In the genomic region with DNA sequence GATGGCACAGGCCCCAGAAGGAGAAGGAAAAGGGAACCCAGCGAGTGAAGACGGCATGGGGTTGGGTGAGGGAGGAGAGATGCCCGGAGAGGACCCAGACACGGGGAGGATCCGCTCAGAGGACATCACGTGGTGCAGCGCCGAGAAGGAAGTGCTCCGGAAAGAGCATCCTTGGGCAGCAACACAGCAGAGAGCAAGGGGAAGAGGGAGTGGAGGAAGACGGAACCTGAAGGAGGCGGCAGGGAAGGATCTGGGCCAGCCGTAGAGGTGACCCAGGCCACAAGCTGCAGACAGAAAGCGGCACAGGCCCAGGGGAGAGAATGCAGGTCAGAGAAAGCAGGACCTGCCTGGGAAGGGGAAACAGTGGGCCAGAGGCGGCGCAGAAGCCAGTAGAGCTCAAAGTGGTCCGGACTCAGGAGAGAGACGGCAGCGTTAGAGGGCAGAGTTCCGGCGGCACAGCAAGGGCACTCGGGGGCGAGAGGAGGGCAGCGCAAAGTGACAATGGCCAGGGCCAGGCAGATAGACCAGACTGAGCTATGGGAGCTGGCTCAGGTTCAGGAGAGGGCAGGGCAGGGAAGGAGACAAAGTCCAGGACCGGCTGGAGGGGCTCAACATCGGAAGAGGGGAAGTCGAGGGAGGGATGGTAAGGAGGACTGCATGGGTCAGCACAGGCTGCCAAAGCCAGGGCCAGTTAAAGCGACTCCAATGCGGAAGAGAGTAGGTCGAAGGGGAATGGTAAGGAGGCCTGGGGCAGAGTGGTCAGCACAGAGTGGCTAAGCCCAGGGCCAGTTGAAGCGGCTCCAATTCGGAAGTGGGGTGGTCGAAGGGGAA, we compare ENCODE assay signal across 8 cellular contexts. TPM values are rescaled to one million over a fixed set of nuclear protein-coding genes. Genes with fewer than 3 reads are reported as not detected.
A peak's percentile ranks its signal among the peaks of the same experiment; 100 is the strongest.
DNase-seq lines count a peak whose midpoint lies in the region; ATAC-seq and TF ChIP-seq lines count a peak whose summit lies in the region.

No MANE protein-coding gene starts in this region.

- in situ Hi-C loops in HAP-1 (cut with MboI; ENCODE audit: low sequenced_read_pairs) = no loop called here

- no peaks in the 10 kb centered on the region for H3K9me3 ChIP-seq in CD4-positive, CD25-positive, alpha-beta regulatory T cell (ENCODE audit: control insufficient read depth in 2 of 2, low read length in 2 of 2)
- H3K9me3 ChIP-seq in HAP-1 (no peaks in the 10 kb centered on the region), SK-N-SH (no peaks in the 10 kb centered on the region), left ventricle myocardium inferior (replicated peaks) (no peaks in the 10 kb centered on the region)

- peaks cover 5% of the 10 kb centered on the region for H3F3A ChIP-seq in SK-N-SH (replicated peaks; ENCODE audit: insufficient read depth)

- TF ChIP-seq RAD21 in SK-N-SH (IDR thresholded peaks at IDR 0.05; ENCODE audit: low read length) = no peak

- H3K9me3 Mint-ChIP-seq in CD4-positive, CD25-positive, alpha-beta regulatory T cell = peaks cover 0 to 1% (median 0%) of the 10 kb centered on the region in 7 donors

- no peak for ATAC-seq in CD4-positive, CD25-positive, alpha-beta regulatory T cell (ENCODE audit: low read depth in 2 of 2)
- no peak for ATAC-seq in HG03045 (IDR thresholded peaks at IDR 0.05; ENCODE audit: unreplicated experiment)

- H3K79me2 ChIP-seq in SK-N-SH (ENCODE audit: insufficient read depth) = peaks cover 53% of the 10 kb centered on the region

- WGBS in SK-N-SH (ENCODE audit: low lambda C conversion rate) = 4% methylated on average over 32 of the region's 32 CpGs

- intact Hi-C loops in left ventricle myocardium inferior (cut with micrococcal nuclease) = no loop called here

- POLR2A ChIA-PET in SK-N-SH (lab: Yijun Ruan, JAX) = no interaction called here

- H3K4me2 ChIP-seq in SK-N-SH = peak overlapping the region; percentile 96

- H3K27ac ChIP-seq in CD4-positive, CD25-positive, alpha-beta regulatory T cell (ENCODE audit: insufficient read depth, low read length, poor library complexity, severe bottlenecking) = peak overlapping the region; percentile 71
- peak overlapping the region; percentile 72 to 76; a peak in 3 of 4 replicates for H3K27ac ChIP-seq in SK-N-SH (ENCODE audit: low read depth in 2 of 2, low read length in 1 of 2)
- H3K27ac ChIP-seq in angular gyrus (ENCODE audit: low read depth, low read length) = peak overlapping the region; percentile 61
- H3K27ac ChIP-seq in left ventricle myocardium inferior (replicated peaks) = peak overlapping the region; percentile 95

- H4K20me1 ChIP-seq in SK-N-SH (ENCODE audit: insufficient read depth) = peaks cover 50% of the 10 kb centered on the region

- H3K4me3 Mint-ChIP-seq in CD4-positive, CD25-positive, alpha-beta regulatory T cell = peak overlapping the region; percentile 96 to 100 (median 98)

- no peaks in the 10 kb centered on the region for H3K27me3 ChIP-seq in CD4-positive, CD25-positive, alpha-beta regulatory T cell (ENCODE audit: control insufficient read depth, insufficient read depth, low read length)
- H3K27me3 ChIP-seq in HAP-1 (ENCODE audit: low read depth) (no peaks in the 10 kb centered on the region), SK-N-SH (ENCODE audit: insufficient read depth) (no peaks in the 10 kb centered on the region), left ventricle myocardium inferior (ENCODE audit: low read depth) (no peaks in the 10 kb centered on the region)

- TF ChIP-seq EP300 in SK-N-SH (IDR thresholded peaks at IDR 0.05; ENCODE audit: borderline replicate concordance in 1 of 2, low read depth in 1 of 2, low read length in 1 of 2) = no peak

- H3K27ac Mint-ChIP-seq in CD4-positive, CD25-positive, alpha-beta regulatory T cell = peak overlapping the region; percentile 98 to 99 (median 99)

- H3K9me2 ChIP-seq in SK-N-SH = no peaks in the 10 kb centered on the region

- peaks cover 37% of the 10 kb centered on the region for H3K4me1 ChIP-seq in CD4-positive, CD25-positive, alpha-beta regulatory T cell (ENCODE audit: control insufficient read depth, insufficient read depth, low read length, poor library complexity, severe bottlenecking)
- peaks cover 6% of the 10 kb centered on the region for H3K4me1 ChIP-seq in HAP-1
- H3K4me1 ChIP-seq in SK-N-SH (ENCODE audit: control insufficient read depth in 1 of 2, insufficient read depth in 2 of 2, low read depth in 1 of 2, low read length in 1 of 2) = peaks cover 9 to 27% of the 10 kb centered on the region in 2 experiments; a peak in 3 of 4 replicates
- H3K4me1 ChIP-seq in left ventricle myocardium inferior = peaks cover 68% of the 10 kb centered on the region

- peaks cover 10% of the 10 kb centered on the region for H3K27me3 Mint-ChIP-seq in CD4-positive, CD25-positive, alpha-beta regulatory T cell

- peak overlapping the region; percentile 92 for H3K9ac ChIP-seq in SK-N-SH

- TF ChIP-seq CTCF in SK-N-SH (IDR thresholded peaks at IDR 0.05) (no peak), left ventricle myocardium inferior (IDR thresholded peaks at IDR 0.05; ENCODE audit: borderline replicate concordance) (no peak)

- no peak overlapping the region for H2AFZ ChIP-seq in SK-N-SH (ENCODE audit: low read depth)

- H3K36me3 Mint-ChIP-seq in CD4-positive, CD25-positive, alpha-beta regulatory T cell = peaks cover 1% of the 10 kb centered on the region

- H3K4me1 Mint-ChIP-seq in CD4-positive, CD25-positive, alpha-beta regulatory T cell = peaks cover 9 to 48% (median 26%) of the 10 kb centered on the region in 4 donors

- CTCF ChIA-PET in SK-N-SH (lab: Yijun Ruan, JAX) = interaction anchor here (0.7 to 6.2 kb wide), 4 partner anchors 19 to 44 kb away, joined by 4 to 38 read pairs (median 8); no protein-coding TSS in a partner anchor

- peak overlapping the region; percentile 76 for H3K4me3 ChIP-seq in CD4-positive, CD25-positive, alpha-beta regulatory T cell (ENCODE audit: low read depth, low read length)
- H3K4me3 ChIP-seq in HAP-1 (peak overlapping the region; percentile 69), SK-N-SH (ENCODE audit: low read depth in 2 of 2, low read length in 1 of 2) (peak overlapping the region; percentile 67 to 87), left ventricle myocardium inferior (peak overlapping the region; percentile 98)

- peaks cover 10% of the 10 kb centered on the region for H3K36me3 ChIP-seq in CD4-positive, CD25-positive, alpha-beta regulatory T cell (ENCODE audit: control insufficient read depth, insufficient read depth, low read length)
- H3K36me3 ChIP-seq in HAP-1 (replicated peaks) (no peaks in the 10 kb centered on the region), SK-N-SH (replicated peaks in 1 of 2; ENCODE audit: control insufficient read depth in 1 of 2, insufficient read depth in 2 of 2, low read length in 1 of 2) (peaks cover 0 to 7% of the 10 kb centered on the region in 2 experiments), left ventricle myocardium inferior (peaks cover 9% of the 10 kb centered on the region)

- peak; percentile 41 to 73 (median 41) for DNase-seq in CD4-positive, CD25-positive, alpha-beta regulatory T cell
- peak; percentile 48 to 69 for DNase-seq in HAP-1 (ENCODE audit: low spot score in 2 of 2)
- DNase-seq in SK-N-SH = peak; percentile 86
- peak; percentile 74 for DNase-seq in left ventricle myocardium inferior
- DNase-seq in pons (ENCODE audit: low spot score) = peak; percentile 74
- DNase-seq in NCI-H2107 treated with DMSO at 0.1 percent for 48 hours (lab: John Stamatoyannopoulos, UW; ENCODE audit: unreplicated experiment) = no peak

TF ChIP-seq in SK-N-SH, 30 proteins besides CTCF, POLR2A, EP300 and RAD21 (continues in another document):
- TF ChIP-seq SMC3 (IDR thresholded peaks at IDR 0.05; ENCODE audit: low read depth, low read length) = no peak
- peak; percentile 36; the same call in 1 of the 2 replicates for TF ChIP-seq ELF1 (IDR thresholded peaks at IDR 0.05)
- peak; percentile 48 for TF ChIP-seq MAX (IDR thresholded peaks at IDR 0.05; ENCODE audit: low read depth)

RNA-seq across cellular contexts. Expression of gene PPP1R12C, which starts 1.0 kb away (rescaled TPM):
- 191 TPM for total RNA-seq in CD4-positive, CD25-positive, alpha-beta regulatory T cell
- 1 to 10 TPM; 2.2 to 5.9 (median 3.8) TPM for polyA plus RNA-seq in CD4-positive, CD25-positive, alpha-beta regulatory T cell
- polyA plus RNA-seq in SK-N-SH (2012; rRNA removed) = 83.9 and 87.3 TPM in 2 replicates
- polyA plus RNA-seq in SK-N-SH (2012; cell fraction: cytosol; rRNA removed) = 20.3 and 29.1 TPM in 2 replicates
- 571 and 748 TPM in 2 replicates for polyA plus RNA-seq in SK-N-SH (2012; cell fraction: nucleus; rRNA removed)
- 228 TPM for total RNA-seq in left ventricle myocardium inferior

RNA-seq across cellular contexts. Expression of gene TNNT1, which starts 32.6 kb away (rescaled TPM):
- total RNA-seq in CD4-positive, CD25-positive, alpha-beta regulatory T cell = not detected
- not detected for polyA plus RNA-seq in CD4-positive, CD25-positive, alpha-beta regulatory T cell
- polyA plus RNA-seq in SK-N-SH (2012; rRNA removed) = 27.1 and 39.5 TPM in 2 replicates
- polyA plus RNA-seq in SK-N-SH (2012; cell fraction: cytosol; rRNA removed) = 30.8 and 37.4 TPM in 2 replicates
- polyA plus RNA-seq in SK-N-SH (2012; cell fraction: nucleus; rRNA removed) = 9.5 and 13.7 TPM in 2 replicates
- 140 TPM for total RNA-seq in left ventricle myocardium inferior

RNA-seq across cellular contexts. Expression of gene EPS8L1, which starts 40.8 kb away (rescaled TPM):
- total RNA-seq in CD4-positive, CD25-positive, alpha-beta regulatory T cell = 4.4 TPM
- 1 to 10 TPM in 3 of 4 donors, under 1 TPM in 1; 0.41 to 4.0 (median 1.3) TPM for polyA plus RNA-seq in CD4-positive, CD25-positive, alpha-beta regulatory T cell
- polyA plus RNA-seq in SK-N-SH (2012; rRNA removed) = 9.6 and 12.9 TPM in 2 replicates
- polyA plus RNA-seq in SK-N-SH (2012; cell fraction: cytosol; rRNA removed) = 6.7 and 7.5 TPM in 2 replicates
- 32.4 and 60.9 TPM in 2 replicates for polyA plus RNA-seq in SK-N-SH (2012; cell fraction: nucleus; rRNA removed)
- 0.88 TPM for total RNA-seq in left ventricle myocardium inferior

RNA-seq across cellular contexts. Expression of gene TNNI3, which starts 41.1 kb away (rescaled TPM):
- not detected for total RNA-seq in CD4-positive, CD25-positive, alpha-beta regulatory T cell
- polyA plus RNA-seq in CD4-positive, CD25-positive, alpha-beta regulatory T cell = not detected
- 9.1 and 11.4 TPM in 2 replicates for polyA plus RNA-seq in SK-N-SH (2012; rRNA removed)
- 8.5 and 9.3 TPM in 2 replicates for polyA plus RNA-seq in SK-N-SH (2012; cell fraction: cytosol; rRNA removed)
- polyA plus RNA-seq in SK-N-SH (2012; cell fraction: nucleus; rRNA removed) = 6.4 and 7.0 TPM in 2 replicates
- total RNA-seq in left ventricle myocardium inferior = 7,701 TPM

RNA-seq across cellular contexts. Expression of gene DNAAF3, which starts 50.0 kb away (rescaled TPM):
- total RNA-seq in CD4-positive, CD25-positive, alpha-beta regulatory T cell = not detected
- not detected for polyA plus RNA-seq in CD4-positive, CD25-positive, alpha-beta regulatory T cell
- 2.4 and 2.5 TPM in 2 replicates for polyA plus RNA-seq in SK-N-SH (2012; rRNA removed)
- 0.53 and 0.93 TPM in 2 replicates for polyA plus RNA-seq in SK-N-SH (2012; cell fraction: cytosol; rRNA removed)
- polyA plus RNA-seq in SK-N-SH (2012; cell fraction: nucleus; rRNA removed) = 10.9 and 16.6 TPM in 2 replicates
- total RNA-seq in left ventricle myocardium inferior = 1.8 TPM

Comparison
In these comparisons a context has a peak if more than half of its experiments do, and no peak if none do; other contexts are left out.
1. RNA of gene TNNT1, which starts 32.6 kb away (total RNA-seq): 140 TPM in left ventricle myocardium inferior (single experiment); not detected in CD4-positive, CD25-positive, alpha-beta regulatory T cell (single experiment); every median in the first group is over 100 times any median in the second.
2. Peak in every context shown above with its lines, with median percentiles within 50 percentile points of each other: H3K27ac ChIP-seq and H3K4me3 ChIP-seq.